Comparison of ENCODE assay signal across 1 cellular context in the genomic region with DNA sequence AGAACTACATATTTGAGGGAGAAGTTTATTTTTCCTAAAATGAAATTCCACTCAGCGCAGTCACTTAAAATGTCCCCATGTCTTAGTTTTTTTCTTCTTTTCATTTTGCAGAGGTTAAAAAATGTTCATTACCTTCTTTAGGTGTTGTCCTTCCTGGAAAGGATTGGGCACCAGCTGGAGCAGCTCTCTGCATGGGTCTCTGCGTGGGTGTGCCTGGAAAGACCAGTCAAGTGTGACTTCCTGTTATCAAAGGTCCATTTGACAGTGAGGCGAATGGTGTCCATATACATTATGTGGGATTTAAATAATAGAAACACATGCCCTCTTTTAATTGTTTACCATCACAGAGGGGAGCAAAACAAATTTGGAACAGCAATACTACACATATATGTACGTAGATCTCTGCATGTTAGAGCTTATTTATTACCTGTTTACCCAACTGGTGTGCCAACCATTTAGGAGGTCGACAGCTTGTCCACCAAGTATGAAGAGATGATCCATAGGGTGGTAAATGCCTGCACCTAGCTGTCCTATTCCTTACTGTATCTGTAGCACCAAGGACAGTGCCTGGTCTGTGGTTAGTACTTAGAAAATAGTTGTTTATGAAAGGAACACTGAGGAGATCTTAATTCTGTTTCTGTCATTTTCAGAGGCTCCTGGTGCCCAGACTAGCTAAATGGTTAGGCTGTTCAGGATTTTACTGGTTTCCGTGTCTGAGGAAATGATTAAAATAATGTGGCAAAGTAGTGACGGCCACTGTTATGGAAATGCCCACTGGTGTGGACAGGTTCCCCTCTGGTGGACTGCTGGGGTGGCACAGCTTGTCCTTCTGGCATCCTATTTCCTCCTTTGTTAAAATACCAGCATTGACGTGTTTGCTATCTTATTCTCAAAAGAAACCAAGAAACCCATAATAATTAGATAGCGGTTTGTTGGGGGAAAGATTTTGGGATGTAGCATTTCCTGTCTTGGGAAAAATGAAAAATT.
TF ChIP-seq lines count a peak whose summit lies in the region.

No MANE protein-coding gene starts in this region.

TF ChIP-seq in WTC11, 78 proteins besides CTCF, POLR2A, EP300 and RAD21 (continued from another document):
- TF ChIP-seq, protein P1, sequence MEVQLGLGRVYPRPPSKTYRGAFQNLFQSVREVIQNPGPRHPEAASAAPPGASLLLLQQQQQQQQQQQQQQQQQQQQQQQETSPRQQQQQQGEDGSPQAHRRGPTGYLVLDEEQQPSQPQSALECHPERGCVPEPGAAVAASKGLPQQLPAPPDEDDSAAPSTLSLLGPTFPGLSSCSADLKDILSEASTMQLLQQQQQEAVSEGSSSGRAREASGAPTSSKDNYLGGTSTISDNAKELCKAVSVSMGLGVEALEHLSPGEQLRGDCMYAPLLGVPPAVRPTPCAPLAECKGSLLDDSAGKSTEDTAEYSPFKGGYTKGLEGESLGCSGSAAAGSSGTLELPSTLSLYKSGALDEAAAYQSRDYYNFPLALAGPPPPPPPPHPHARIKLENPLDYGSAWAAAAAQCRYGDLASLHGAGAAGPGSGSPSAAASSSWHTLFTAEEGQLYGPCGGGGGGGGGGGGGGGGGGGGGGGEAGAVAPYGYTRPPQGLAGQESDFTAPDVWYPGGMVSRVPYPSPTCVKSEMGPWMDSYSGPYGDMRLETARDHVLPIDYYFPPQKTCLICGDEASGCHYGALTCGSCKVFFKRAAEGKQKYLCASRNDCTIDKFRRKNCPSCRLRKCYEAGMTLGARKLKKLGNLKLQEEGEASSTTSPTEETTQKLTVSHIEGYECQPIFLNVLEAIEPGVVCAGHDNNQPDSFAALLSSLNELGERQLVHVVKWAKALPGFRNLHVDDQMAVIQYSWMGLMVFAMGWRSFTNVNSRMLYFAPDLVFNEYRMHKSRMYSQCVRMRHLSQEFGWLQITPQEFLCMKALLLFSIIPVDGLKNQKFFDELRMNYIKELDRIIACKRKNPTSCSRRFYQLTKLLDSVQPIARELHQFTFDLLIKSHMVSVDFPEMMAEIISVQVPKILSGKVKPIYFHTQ (CRISPR knock-in tag; IDR thresholded peaks at IDR 0.05), result no peak
- TF ChIP-seq GTF2I (CRISPR knock-in tag; conservative IDR thresholded peaks at IDR 0.05), result no peak
- no peak for TF ChIP-seq ATF1 (CRISPR knock-in tag; IDR thresholded peaks at IDR 0.05)
- TF ChIP-seq, protein P2, sequence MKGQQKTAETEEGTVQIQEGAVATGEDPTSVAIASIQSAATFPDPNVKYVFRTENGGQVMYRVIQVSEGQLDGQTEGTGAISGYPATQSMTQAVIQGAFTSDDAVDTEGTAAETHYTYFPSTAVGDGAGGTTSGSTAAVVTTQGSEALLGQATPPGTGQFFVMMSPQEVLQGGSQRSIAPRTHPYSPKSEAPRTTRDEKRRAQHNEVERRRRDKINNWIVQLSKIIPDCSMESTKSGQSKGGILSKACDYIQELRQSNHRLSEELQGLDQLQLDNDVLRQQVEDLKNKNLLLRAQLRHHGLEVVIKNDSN (CRISPR knock-in tag; IDR thresholded peaks at IDR 0.05), result no peak
- TF ChIP-seq ZNF416 (CRISPR knock-in tag; IDR thresholded peaks at IDR 0.05), result no peak
- no peak for TF ChIP-seq TEAD1 (CRISPR knock-in tag; IDR thresholded peaks at IDR 0.05)
- TF ChIP-seq, protein P3, sequence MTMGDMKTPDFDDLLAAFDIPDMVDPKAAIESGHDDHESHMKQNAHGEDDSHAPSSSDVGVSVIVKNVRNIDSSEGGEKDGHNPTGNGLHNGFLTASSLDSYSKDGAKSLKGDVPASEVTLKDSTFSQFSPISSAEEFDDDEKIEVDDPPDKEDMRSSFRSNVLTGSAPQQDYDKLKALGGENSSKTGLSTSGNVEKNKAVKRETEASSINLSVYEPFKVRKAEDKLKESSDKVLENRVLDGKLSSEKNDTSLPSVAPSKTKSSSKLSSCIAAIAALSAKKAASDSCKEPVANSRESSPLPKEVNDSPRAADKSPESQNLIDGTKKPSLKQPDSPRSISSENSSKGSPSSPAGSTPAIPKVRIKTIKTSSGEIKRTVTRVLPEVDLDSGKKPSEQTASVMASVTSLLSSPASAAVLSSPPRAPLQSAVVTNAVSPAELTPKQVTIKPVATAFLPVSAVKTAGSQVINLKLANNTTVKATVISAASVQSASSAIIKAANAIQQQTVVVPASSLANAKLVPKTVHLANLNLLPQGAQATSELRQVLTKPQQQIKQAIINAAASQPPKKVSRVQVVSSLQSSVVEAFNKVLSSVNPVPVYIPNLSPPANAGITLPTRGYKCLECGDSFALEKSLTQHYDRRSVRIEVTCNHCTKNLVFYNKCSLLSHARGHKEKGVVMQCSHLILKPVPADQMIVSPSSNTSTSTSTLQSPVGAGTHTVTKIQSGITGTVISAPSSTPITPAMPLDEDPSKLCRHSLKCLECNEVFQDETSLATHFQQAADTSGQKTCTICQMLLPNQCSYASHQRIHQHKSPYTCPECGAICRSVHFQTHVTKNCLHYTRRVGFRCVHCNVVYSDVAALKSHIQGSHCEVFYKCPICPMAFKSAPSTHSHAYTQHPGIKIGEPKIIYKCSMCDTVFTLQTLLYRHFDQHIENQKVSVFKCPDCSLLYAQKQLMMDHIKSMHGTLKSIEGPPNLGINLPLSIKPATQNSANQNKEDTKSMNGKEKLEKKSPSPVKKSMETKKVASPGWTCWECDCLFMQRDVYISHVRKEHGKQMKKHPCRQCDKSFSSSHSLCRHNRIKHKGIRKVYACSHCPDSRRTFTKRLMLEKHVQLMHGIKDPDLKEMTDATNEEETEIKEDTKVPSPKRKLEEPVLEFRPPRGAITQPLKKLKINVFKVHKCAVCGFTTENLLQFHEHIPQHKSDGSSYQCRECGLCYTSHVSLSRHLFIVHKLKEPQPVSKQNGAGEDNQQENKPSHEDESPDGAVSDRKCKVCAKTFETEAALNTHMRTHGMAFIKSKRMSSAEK (CRISPR knock-in tag; IDR thresholded peaks at IDR 0.05; ENCODE audit: borderline replicate concordance), result no peak
- no peak for TF ChIP-seq MAX (CRISPR knock-in tag; IDR thresholded peaks at IDR 0.05)
- no peak for TF ChIP-seq JAZF1 (CRISPR knock-in tag; IDR thresholded peaks at IDR 0.05)
